Comparison of ENCODE assay signal across 17 cellular contexts in genomic region chr11:28777126-28777525, GRCh38.
A peak's percentile ranks its signal among the peaks of the same experiment; 100 is the strongest.
DNase-seq lines count a peak whose midpoint lies in the region; ATAC-seq and TF ChIP-seq lines count a peak whose summit lies in the region.
"Had no signal": no experiment of that assay in that cellular context is flagged by ENCODE, and none has a peak within 500 bp of the region (broad histone marks: within the 10 kb centered on the region; RNA-seq: fewer than 3 reads in every experiment).

No MANE protein-coding gene starts in this region.

- dilution Hi-C loops in mammary epithelial cell (cut with HindIII; ENCODE audit: low sequenced_read_pairs): no loop called here

- H3K4me2 ChIP-seq in mammary epithelial cell (ENCODE audit: insufficient read depth, low read depth, low read length): no peak overlapping the region
- no peak overlapping the region for H3K4me2 ChIP-seq in neural progenitor cell
- H3K4me2 ChIP-seq: BLaER1 had no signal

- H2AFZ ChIP-seq in mammary epithelial cell (ENCODE audit: low read depth, low read length) (peak overlapping the region; percentile 33), neural progenitor cell (replicated peaks) (peak overlapping the region; percentile 40)

- DNase-seq in mammary epithelial cell: no peak
- no peak for DNase-seq in breast epithelium (ENCODE audit: low spot score in 2 of 2)
- peak; percentile 77 for DNase-seq in SK-MEL-5 (ENCODE audit: low read depth, low spot score)
- no peak for DNase-seq in neural progenitor cell (ENCODE audit: low spot score)
- no peak for DNase-seq in GM19238 (ENCODE audit: insufficient read length, low spot score)
- no peak for DNase-seq in left ventricle myocardium inferior
- DNase-seq: 8988T; Calu3; CD4-positive, alpha-beta memory T cell; DMS79 treated with DMSO at 0.1 percent for 48 hours; GF-D8; GOT3; H9 had no signal

- no peaks in the 10 kb centered on the region for H3K27me3 ChIP-seq in mammary epithelial cell (ENCODE audit: insufficient read depth, low read length)
- no peaks in the 10 kb centered on the region for H3K27me3 ChIP-seq in breast epithelium
- no peaks in the 10 kb centered on the region for H3K27me3 ChIP-seq in neural progenitor cell
- H3K27me3 ChIP-seq in left ventricle myocardium inferior (ENCODE audit: low read depth): no peaks in the 10 kb centered on the region
- H3K27me3 ChIP-seq: BLaER1 had no signal

- no peaks in the 10 kb centered on the region for H4K20me1 ChIP-seq in mammary epithelial cell (ENCODE audit: insufficient read depth, low read length)
- no peaks in the 10 kb centered on the region for H4K20me1 ChIP-seq in neural progenitor cell (ENCODE audit: low read depth)
- H4K20me1 ChIP-seq: BLaER1 had no signal

- in situ Hi-C loops in mammary epithelial cell (cut with MboI; ENCODE audit: low sequenced_read_pairs in 2 of 2): no loop called here
- in situ Hi-C loops in SK-MEL-5 (cut with HindIII; ENCODE audit: low pct_unique_long_range_greater_than_20kb, low sequenced_read_pairs): no loop called here

- CTCF ChIA-PET in mammary epithelial cell (lab: Charles Lee; ENCODE audit: low non-redundant PET): no interaction called here

- H3K4me3 Mint-ChIP-seq in neural progenitor cell: no peak overlapping the region
- H3K4me3 Mint-ChIP-seq: CD14-positive monocyte; CD4-positive, alpha-beta memory T cell; H9 had no signal

- no peak for TF ChIP-seq POLR2A in breast epithelium (IDR thresholded peaks at IDR 0.05)

- H3K36me3 ChIP-seq in mammary epithelial cell (ENCODE audit: insufficient read depth, low read length) (no peaks in the 10 kb centered on the region), breast epithelium (no peaks in the 10 kb centered on the region), neural progenitor cell (peaks cover 3% of the 10 kb centered on the region), left ventricle myocardium inferior (no peaks in the 10 kb centered on the region)
- H3K36me3 ChIP-seq: BLaER1 had no signal

- no peaks in the 10 kb centered on the region for H3F3A ChIP-seq in neural progenitor cell (ENCODE audit: low read depth)

- H3K27ac ChIP-seq in mammary epithelial cell (ENCODE audit: insufficient read depth, low read depth, low read length) (no peak overlapping the region), breast epithelium (no peak overlapping the region), neural progenitor cell (no peak overlapping the region), left ventricle myocardium inferior (replicated peaks) (no peak overlapping the region)
- H3K27ac ChIP-seq: BLaER1 had no signal

- WGBS in mammary epithelial cell (ENCODE audit: low coverage, missing lambda C conversion rate): 88% methylated on average over 6 of the region's 6 CpGs

- no peak for TF ChIP-seq CTCF in mammary epithelial cell (conservative IDR thresholded peaks at IDR 0.05 in 1 of 2, IDR thresholded peaks at IDR 0.05 in 1 of 2; ENCODE audit: extremely low read depth in 1 of 2, insufficient read depth in 1 of 2, low read depth in 1 of 2, low read length in 2 of 2)
- TF ChIP-seq CTCF in breast epithelium (IDR thresholded peaks at IDR 0.05): no peak
- no peak for TF ChIP-seq CTCF in neural progenitor cell (IDR thresholded peaks at IDR 0.05)
- no peak for TF ChIP-seq CTCF in left ventricle myocardium inferior (IDR thresholded peaks at IDR 0.05; ENCODE audit: borderline replicate concordance)

- H3K4me1 Mint-ChIP-seq in neural progenitor cell: no peaks in the 10 kb centered on the region
- H3K4me1 Mint-ChIP-seq: CD14-positive monocyte; CD4-positive, alpha-beta memory T cell had no signal

- H3K4me3 ChIP-seq in mammary epithelial cell (replicated peaks in 1 of 3; ENCODE audit: insufficient read depth in 1 of 3, low read depth in 2 of 3, low read length in 3 of 3) (no peak overlapping the region), breast epithelium (no peak overlapping the region), neural progenitor cell (no peak overlapping the region), left ventricle myocardium inferior (no peak overlapping the region)
- H3K4me3 ChIP-seq: BLaER1 had no signal

- no peaks in the 10 kb centered on the region for H3K36me3 Mint-ChIP-seq in neural progenitor cell
- H3K36me3 Mint-ChIP-seq: CD14-positive monocyte; CD4-positive, alpha-beta memory T cell had no signal

- peaks cover 16% of the 10 kb centered on the region for H3K9me3 Mint-ChIP-seq in neural progenitor cell

- no TSS peak for BruUV-seq in mammary epithelial cell (replicated peaks; lab: Mats Ljungman, UMichigan)

- peaks cover 6% of the 10 kb centered on the region for H3K9me3 ChIP-seq in mammary epithelial cell (replicated peaks; ENCODE audit: insufficient read depth, low read length)
- H3K9me3 ChIP-seq in breast epithelium: peaks cover 12 to 13% of the 10 kb centered on the region in 2 donors
- no peaks in the 10 kb centered on the region for H3K9me3 ChIP-seq in neural progenitor cell (ENCODE audit: low read depth)
- H3K9me3 ChIP-seq in left ventricle myocardium inferior (replicated peaks): peaks cover 56% of the 10 kb centered on the region

- intact Hi-C loops in mammary epithelial cell (cut with micrococcal nuclease): no loop called here
- intact Hi-C loops in breast epithelium (cut with DNase I; ENCODE audit: low total_unique reads): no loop called here
- intact Hi-C loops in left ventricle myocardium inferior (cut with micrococcal nuclease): no loop called here

- H3K79me2 ChIP-seq in mammary epithelial cell (ENCODE audit: insufficient read depth, low read length): no peaks in the 10 kb centered on the region
- H3K79me2 ChIP-seq in neural progenitor cell (ENCODE audit: low read depth): no peaks in the 10 kb centered on the region

- H3K27ac Mint-ChIP-seq in neural progenitor cell: no peak overlapping the region
- H3K27ac Mint-ChIP-seq: CD14-positive monocyte; CD4-positive, alpha-beta memory T cell; H9 had no signal

- peaks cover 4% of the 10 kb centered on the region for H3K27me3 Mint-ChIP-seq in neural progenitor cell (ENCODE audit: insufficient read depth, low read depth)
- H3K27me3 Mint-ChIP-seq: CD4-positive, alpha-beta memory T cell had no signal

- no peak for ATAC-seq in GM18502 (IDR thresholded peaks at IDR 0.05; ENCODE audit: poor library complexity, unreplicated experiment)
- ATAC-seq: HepG2 had no signal

- H3K4me1 ChIP-seq in mammary epithelial cell (ENCODE audit: insufficient read depth, low read length): no peaks in the 10 kb centered on the region
- no peaks in the 10 kb centered on the region for H3K4me1 ChIP-seq in breast epithelium
- H3K4me1 ChIP-seq in neural progenitor cell: no peaks in the 10 kb centered on the region
- H3K4me1 ChIP-seq in left ventricle myocardium inferior: no peaks in the 10 kb centered on the region
- H3K4me1 ChIP-seq: BLaER1 had no signal

- H3K9ac ChIP-seq in mammary epithelial cell (ENCODE audit: insufficient read depth, low read length) (no peak overlapping the region), neural progenitor cell (no peak overlapping the region)
- H3K9ac ChIP-seq: BLaER1 had no signal
